Comparison of ENCODE assay signal across 20 cellular contexts in the genomic region with DNA sequence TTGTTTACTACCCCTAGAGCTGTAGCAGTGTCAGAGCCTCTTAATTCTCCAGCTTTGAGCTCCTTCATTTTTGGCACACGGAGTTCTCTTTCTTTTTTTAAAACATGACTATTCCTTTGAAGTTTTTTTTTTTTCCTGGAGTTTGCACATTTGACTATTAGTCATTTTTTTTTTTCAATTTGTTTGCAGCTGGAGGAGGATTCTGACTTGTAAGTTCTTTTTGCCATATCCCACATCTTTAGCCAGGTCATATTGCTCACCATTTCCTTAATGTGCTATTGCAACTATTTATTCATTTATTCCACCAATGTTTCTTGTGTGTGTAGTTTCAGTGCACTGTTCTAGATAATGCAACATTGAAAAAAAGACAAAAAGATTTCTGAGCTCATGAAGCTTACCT.
DNase-seq lines count a peak whose midpoint lies in the region; ATAC-seq, FAIRE-seq and TF ChIP-seq lines count a peak whose summit lies in the region.
"Had no signal": no experiment of that assay in that cellular context is flagged by ENCODE, and none has a peak within 500 bp of the region (broad histone marks: within the 10 kb centered on the region; RNA-seq: fewer than 3 reads in every experiment).

No MANE protein-coding gene starts in this region.

- H3K79me2 ChIP-seq in endothelial cell of umbilical vein (ENCODE audit: control insufficient read depth, insufficient read depth, low read length), result no peaks in the 10 kb centered on the region

- BruUV-seq in endothelial cell of umbilical vein (replicated peaks; lab: Mats Ljungman, UMichigan), result no TSS peak

- no peak for TF ChIP-seq CTCF in endothelial cell of umbilical vein (IDR thresholded peaks at IDR 0.05; ENCODE audit: extremely low read depth in 1 of 2, insufficient read depth in 1 of 2, low read depth in 1 of 2, low read length in 2 of 2)
- TF ChIP-seq CTCF in left lung (IDR thresholded peaks at IDR 0.05), result no peak
- no peak for TF ChIP-seq CTCF in activated CD8-positive, alpha-beta T cell treated with anti-CD3 and anti-CD28 coated beads for 36 hours (IDR thresholded peaks at IDR 0.05)

- H4K20me1 ChIP-seq in endothelial cell of umbilical vein (replicated peaks; ENCODE audit: control insufficient read depth, extremely low read depth, insufficient read depth, low read length), result no peaks in the 10 kb centered on the region

- H3K27me3 Mint-ChIP-seq in activated CD8-positive, alpha-beta T cell treated with anti-CD3 and anti-CD28 coated beads for 36 hours, result no peaks in the 10 kb centered on the region
- H3K27me3 Mint-ChIP-seq: CD4-positive, alpha-beta T cell had no signal

- FAIRE-seq in endothelial cell of umbilical vein (lab: Jason Lieb, UNC), result no peak
- FAIRE-seq: D721Med, G401.6, GM12891 had no signal

- H3K36me3 ChIP-seq in endothelial cell of umbilical vein (ENCODE audit: control insufficient read depth in 2 of 2, extremely low read depth in 1 of 2, insufficient read depth in 2 of 2, low read length in 2 of 2) (no peaks in the 10 kb centered on the region), left lung (no peaks in the 10 kb centered on the region)

- POLR2A ChIA-PET in endothelial cell of umbilical vein (lab: Charles Lee), result interaction anchor here (0.7 kb wide), 1 partner anchor 477 kb away, joined by 4 read pairs; no protein-coding TSS in a partner anchor
- POLR2A ChIA-PET in activated CD8-positive, alpha-beta T cell treated with anti-CD3 and anti-CD28 coated beads for 36 hours (lab: Charles Lee), result no interaction called here

- DNase-seq in RPMI7951 (ENCODE audit: low read depth) (peak; percentile 3), endothelial cell of umbilical vein (ENCODE audit: low read depth, low spot score) (peak; percentile 38), left lung (no peak), epidermal melanocyte (ENCODE audit: insufficient read length, low spot score) (no peak), RPMI8226 (no peak)
- DNase-seq in activated CD8-positive, alpha-beta T cell treated with anti-CD3 and anti-CD28 coated beads for 36 hours, result no peak
- DNase-seq: ACHN; CD4-positive, alpha-beta T cell; DMS79 treated with DMSO at 0.1 percent for 48 hours; NCI-H1048; NCI-H146; NCI-H2081 treated with DMSO at 0.1 percent for 48 hours; NCI-H526; NK-92 treated with Interleukin-12 subunit alpha and Interleukin-12 subunit beta, amount 100 ng/mL, for 24 hours; Right ventricle myocardium superior had no signal

- peak; percentile 41 for ATAC-seq in left lung
- no peak for ATAC-seq in activated CD8-positive, alpha-beta T cell treated with anti-CD3 and anti-CD28 coated beads for 36 hours
- no peak for ATAC-seq in activated CD4-positive, CD25-positive, alpha-beta regulatory T cell treated with anti-CD3 and anti-CD28 coated beads, Interleukin-2, amount 50 U/mL, for 24 hours

- intact Hi-C loops in endothelial cell of umbilical vein (cut with micrococcal nuclease) (no loop called here), left lung (cut with DNase I) (no loop called here)
- intact Hi-C loops in activated CD8-positive, alpha-beta T cell treated with anti-CD3 and anti-CD28 coated beads for 36 hours (cut with micrococcal nuclease), result no loop called here

- no peak overlapping the region for H3K4me2 ChIP-seq in endothelial cell of umbilical vein (ENCODE audit: insufficient read depth, low read length)

- H3K4me3 ChIP-seq in endothelial cell of umbilical vein (replicated peaks in 1 of 3; ENCODE audit: insufficient read depth in 1 of 3, low read depth in 1 of 3, low read length in 3 of 3) (no peak overlapping the region), left lung (no peak overlapping the region)

- H3K27me3 ChIP-seq in endothelial cell of umbilical vein (ENCODE audit: control insufficient read depth in 2 of 2, insufficient read depth in 2 of 2, low read length in 2 of 2) (peaks cover 0 to 2% of the 10 kb centered on the region in 2 experiments), left lung (no peaks in the 10 kb centered on the region)

- no peak overlapping the region for H3K4me3 Mint-ChIP-seq in activated CD8-positive, alpha-beta T cell treated with anti-CD3 and anti-CD28 coated beads for 36 hours
- H3K4me3 Mint-ChIP-seq: B cell; CD4-positive, alpha-beta T cell had no signal

- TF ChIP-seq POLR2A in endothelial cell of umbilical vein (IDR thresholded peaks at IDR 0.05; ENCODE audit: low read depth, low read length), result no peak

- H3K9me3 Mint-ChIP-seq in activated CD8-positive, alpha-beta T cell treated with anti-CD3 and anti-CD28 coated beads for 36 hours, result no peaks in the 10 kb centered on the region
- H3K9me3 Mint-ChIP-seq: CD4-positive, alpha-beta T cell had no signal

- H3K9ac ChIP-seq in endothelial cell of umbilical vein (replicated peaks; ENCODE audit: extremely low read depth, insufficient read depth, low read length), result no peak overlapping the region

- H3K4me1 ChIP-seq in endothelial cell of umbilical vein (ENCODE audit: control insufficient read depth, extremely low read depth, insufficient read depth, low read length) (no peaks in the 10 kb centered on the region), left lung (no peaks in the 10 kb centered on the region)

- H3K27ac ChIP-seq in endothelial cell of umbilical vein (ENCODE audit: insufficient read depth, low read depth, low read length) (no peak overlapping the region), left lung (no peak overlapping the region)

- H2AFZ ChIP-seq in endothelial cell of umbilical vein (ENCODE audit: low read depth, low read length), result no peak overlapping the region

- H3K9me1 ChIP-seq in endothelial cell of umbilical vein (replicated peaks; ENCODE audit: control insufficient read depth, extremely low read depth, insufficient read depth, low read length), result no peaks in the 10 kb centered on the region

- H3K36me3 Mint-ChIP-seq in activated CD8-positive, alpha-beta T cell treated with anti-CD3 and anti-CD28 coated beads for 36 hours (ENCODE audit: low read depth), result no peaks in the 10 kb centered on the region

- dilution Hi-C loops in endothelial cell of umbilical vein (cut with MboI; ENCODE audit: extremely low pct_ligation_motif_present, low sequenced_read_pairs), result no loop called here

- CTCF ChIA-PET in endothelial cell of umbilical vein (lab: Charles Lee), result interaction anchor here (0.6 kb wide), 1 partner anchor 10 kb away, joined by 3 read pairs; no protein-coding TSS in a partner anchor
- CTCF ChIA-PET in activated CD8-positive, alpha-beta T cell treated with anti-CD3 and anti-CD28 coated beads for 36 hours (lab: Charles Lee), result no interaction called here

- no peaks in the 10 kb centered on the region for H3K9me3 ChIP-seq in endothelial cell of umbilical vein (replicated peaks; ENCODE audit: control insufficient read depth, insufficient read depth, low read length)
- H3K9me3 ChIP-seq in left lung, result no peaks in the 10 kb centered on the region

- no peaks in the 10 kb centered on the region for H3K4me1 Mint-ChIP-seq in activated CD8-positive, alpha-beta T cell treated with anti-CD3 and anti-CD28 coated beads for 36 hours (ENCODE audit: low read depth)
- H3K4me1 Mint-ChIP-seq: B cell had no signal

- no peak overlapping the region for H3K27ac Mint-ChIP-seq in activated CD8-positive, alpha-beta T cell treated with anti-CD3 and anti-CD28 coated beads for 36 hours
- H3K27ac Mint-ChIP-seq: B cell; CD4-positive, alpha-beta T cell had no signal

TF ChIP-seq in endothelial cell of umbilical vein, 7 proteins besides CTCF, POLR2A, EP300 and RAD21:
- TF ChIP-seq, protein P1, sequence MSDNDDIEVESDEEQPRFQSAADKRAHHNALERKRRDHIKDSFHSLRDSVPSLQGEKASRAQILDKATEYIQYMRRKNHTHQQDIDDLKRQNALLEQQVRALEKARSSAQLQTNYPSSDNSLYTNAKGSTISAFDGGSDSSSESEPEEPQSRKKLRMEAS (IDR thresholded peaks at IDR 0.05; ENCODE audit: insufficient read depth, insufficient read length), result no peak
- TF ChIP-seq FOS (IDR thresholded peaks at IDR 0.05; ENCODE audit: borderline replicate concordance, insufficient read depth, low read length), result peak; percentile 38

Comparison
In these comparisons a context has a peak if more than half of its experiments do, and no peak if none do; other contexts are left out.
1. DNase-seq: peak in RPMI7951 (single experiment) and endothelial cell of umbilical vein (single experiment); none in left lung (0 of 2), epidermal melanocyte (single experiment), RPMI8226 (single experiment) and activated CD8-positive, alpha-beta T cell treated with anti-CD3 and anti-CD28 coated beads for 36 hours (single experiment).